8 cellular contexts compared by ENCODE assay signal in the genomic region with DNA sequence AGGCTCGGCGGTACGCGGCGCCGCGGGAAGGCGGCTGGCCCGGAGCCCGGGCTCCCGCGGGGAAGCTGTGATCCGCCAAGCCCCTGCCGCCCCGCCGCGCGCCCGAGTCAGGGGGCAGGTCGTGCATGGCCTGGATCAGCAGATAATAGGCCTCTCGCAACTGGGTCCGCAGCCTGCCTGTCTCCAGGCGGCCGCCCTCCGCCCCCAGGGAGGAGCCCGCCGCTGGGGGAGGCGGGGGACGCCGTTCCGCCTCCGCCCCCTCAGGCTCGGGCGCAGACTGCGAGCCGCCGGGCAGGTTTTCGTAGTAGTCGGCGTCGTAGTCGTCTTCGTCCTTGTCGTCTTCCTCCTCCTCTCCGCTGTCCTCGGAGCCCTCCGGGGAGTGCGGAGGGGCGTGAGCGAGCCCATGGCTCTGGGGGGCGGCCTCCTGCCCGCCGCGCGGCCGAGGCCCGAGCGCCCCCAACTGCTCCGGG. TPM values are rescaled to one million over a fixed set of nuclear protein-coding genes. Genes with fewer than 3 reads are reported as not detected.
DNase-seq lines count a peak whose midpoint lies in the region; ATAC-seq and TF ChIP-seq lines count a peak whose summit lies in the region.

A gene with protein sequence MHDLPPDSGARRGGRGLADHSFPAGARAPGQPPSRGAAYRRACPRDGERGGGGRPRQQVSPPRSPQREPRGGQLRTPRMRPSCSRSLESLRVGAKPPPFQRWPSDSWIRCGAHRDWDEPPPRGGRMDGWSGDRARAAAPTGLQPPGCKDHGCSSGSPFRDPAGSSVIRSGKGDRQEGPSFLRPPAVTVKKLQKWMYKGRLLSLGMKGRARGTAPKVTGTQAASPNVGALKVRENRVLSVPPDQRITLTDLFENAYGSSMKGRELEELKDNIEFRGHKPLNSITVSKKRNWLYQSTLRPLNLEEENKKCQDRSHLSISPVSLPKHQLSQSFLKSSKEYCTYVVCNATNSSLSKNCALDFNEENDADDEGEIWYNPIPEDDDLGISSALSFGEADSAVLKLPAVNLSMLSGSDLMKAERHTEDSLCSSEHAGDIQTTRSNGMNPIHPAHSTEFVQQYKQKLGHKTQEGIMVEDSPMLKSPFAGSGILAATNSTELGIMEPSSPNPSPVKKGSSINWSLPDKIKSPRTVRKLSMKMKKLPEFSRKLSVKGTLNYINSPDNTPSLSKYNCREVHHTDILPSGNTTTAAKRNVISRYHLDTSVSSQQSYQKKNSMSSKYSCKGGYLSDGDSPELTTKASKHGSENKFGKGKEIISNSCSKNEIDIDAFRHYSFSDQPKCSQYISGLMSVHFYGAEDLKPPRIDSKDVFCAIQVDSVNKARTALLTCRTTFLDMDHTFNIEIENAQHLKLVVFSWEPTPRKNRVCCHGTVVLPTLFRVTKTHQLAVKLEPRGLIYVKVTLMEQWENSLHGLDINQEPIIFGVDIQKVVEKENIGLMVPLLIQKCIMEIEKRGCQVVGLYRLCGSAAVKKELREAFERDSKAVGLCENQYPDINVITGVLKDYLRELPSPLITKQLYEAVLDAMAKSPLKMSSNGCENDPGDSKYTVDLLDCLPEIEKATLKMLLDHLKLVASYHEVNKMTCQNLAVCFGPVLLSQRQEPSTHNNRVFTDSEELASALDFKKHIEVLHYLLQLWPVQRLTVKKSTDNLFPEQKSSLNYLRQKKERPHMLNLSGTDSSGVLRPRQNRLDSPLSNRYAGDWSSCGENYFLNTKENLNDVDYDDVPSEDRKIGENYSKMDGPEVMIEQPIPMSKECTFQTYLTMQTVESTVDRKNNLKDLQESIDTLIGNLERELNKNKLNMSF (minus strand): TSS at position 147 of the 470 bp plus-strand sequence. CDS start 20 bp downstream, at position 127.

- H3K4me3 Mint-ChIP-seq in dendritic cell treated with granulocyte-macrophage colony-stimulating factor and Interleukin-4, amounts not matched to agents 40 ng/mL and 50 ng/mL, for 4 days = peak within 1 kb of the TSS; percentile 84

- ATAC-seq in HG02981 (IDR thresholded peaks at IDR 0.05; ENCODE audit: unreplicated experiment) = peak; percentile 80

- peak within 1 kb of the TSS; percentile 74 for H3K4me3 ChIP-seq in lower leg skin (ENCODE audit: low read depth, poor library complexity, severe bottlenecking)

- DNase-seq in SIG-M5 treated with dmso at 0.1 percent for 504 hours (lab: John Stamatoyannopoulos, UW; ENCODE audit: unreplicated experiment) = peak; percentile 73
- DNase-seq in SIG-M5 (lab: John Stamatoyannopoulos, UW) = no peak
- peak; percentile 61 for DNase-seq in NCI-H2196 (lab: John Stamatoyannopoulos, UW; ENCODE audit: unreplicated experiment)
- peak; percentile 69 to 77 for DNase-seq in activated CD4-positive, alpha-beta T cell treated with anti-CD3 and anti-CD28 coated beads for 4 hours
- peak; percentile 51 to 94 for DNase-seq in lower leg skin (ENCODE audit: low spot score in 2 of 2)
- DNase-seq in stimulated activated CD4-positive, alpha-beta T cell treated with anti-CD3 and anti-CD28 coated beads, Interleukin-4, amount 100 ng/mL, for 4 hours = peak; percentile 66 to 77

- H3K9me3 Mint-ChIP-seq in dendritic cell treated with granulocyte-macrophage colony-stimulating factor and Interleukin-4, amounts not matched to agents 40 ng/mL and 50 ng/mL, for 4 days = no peaks in the 10 kb centered on the region

- peaks cover 13% of the 10 kb centered on the region for H3K4me1 Mint-ChIP-seq in dendritic cell treated with granulocyte-macrophage colony-stimulating factor and Interleukin-4, amounts not matched to agents 40 ng/mL and 50 ng/mL, for 4 days (ENCODE audit: low read depth)

- H3K27me3 Mint-ChIP-seq in dendritic cell treated with granulocyte-macrophage colony-stimulating factor and Interleukin-4, amounts not matched to agents 40 ng/mL and 50 ng/mL, for 4 days = peaks cover 46% of the 10 kb centered on the region

- no peaks in the 10 kb centered on the region for H3K36me3 Mint-ChIP-seq in dendritic cell treated with granulocyte-macrophage colony-stimulating factor and Interleukin-4, amounts not matched to agents 40 ng/mL and 50 ng/mL, for 4 days (ENCODE audit: low read depth)

- TF ChIP-seq CTCF in lower leg skin (IDR thresholded peaks at IDR 0.05) = no peak

- WGBS in lower leg skin, 2 donors = 1% methylated on average over 18 to 28 of the region's 59 CpGs

- no peak within 1 kb of the TSS for H3K27ac Mint-ChIP-seq in dendritic cell treated with granulocyte-macrophage colony-stimulating factor and Interleukin-4, amounts not matched to agents 40 ng/mL and 50 ng/mL, for 4 days

- TF ChIP-seq POLR2A in lower leg skin (IDR thresholded peaks at IDR 0.05) = no peak

- intact Hi-C loops in dendritic cell treated with granulocyte-macrophage colony-stimulating factor and Interleukin-4, amounts not matched to agents 40 ng/mL and 50 ng/mL, for 4 days (cut with micrococcal nuclease) = loop anchor here (5.0 kb wide), 1 partner anchor 56 kb away; a partner anchor contains a TSS
- intact Hi-C loops in lower leg skin (cut with DNase I; ENCODE audit: low total_unique reads) = loop anchor here (10.0 kb wide), 1 partner anchor 54 kb away; a partner anchor contains a TSS

RNA-seq across cellular contexts. Expression of the gene that starts here (rescaled TPM):
- total RNA-seq in lower leg skin = 10 to 100 TPM in 2 of 4 donors, 1 to 10 TPM in 2; 8.6 to 12.5 (median 10.4) TPM
